ENCODE assay signal across 11 cellular contexts in genomic region chr16:67249762-67250327, GRCh38. TPM values are rescaled to one million over a fixed set of nuclear protein-coding genes. Genes with fewer than 3 reads are reported as not detected.
DNase-seq lines count a peak whose midpoint lies in the region; ATAC-seq and TF ChIP-seq lines count a peak whose summit lies in the region.
"Had no signal": no experiment of that assay in that cellular context is flagged by ENCODE, and none has a peak within 500 bp of the region (broad histone marks: within the 10 kb centered on the region; RNA-seq: fewer than 3 reads in every experiment).

No MANE protein-coding gene starts in this region.

- ATAC-seq in left cardiac atrium = no peak
- no peak for ATAC-seq in GM21529 (IDR thresholded peaks at IDR 0.05; ENCODE audit: unreplicated experiment)
- no peak for ATAC-seq in GM18867 (IDR thresholded peaks at IDR 0.05; ENCODE audit: unreplicated experiment)
- ATAC-seq: pancreas had no signal

- POLR2A ChIA-PET in activated CD4-positive, alpha-beta memory T cell treated with anti-CD3 and anti-CD28 coated beads, Interleukin-2, amount 10 ng/mL, durations not matched to agents 7 days and 5 days (lab: Charles Lee) = interaction anchor here (1.6 to 6.7 kb wide), 2 partner anchors 10 to 15 kb away, joined by 6 to 97 read pairs; no protein-coding TSS in a partner anchor

- H3K36me3 ChIP-seq in left ventricle myocardium inferior = no peaks in the 10 kb centered on the region
- H3K36me3 ChIP-seq: colonic mucosa, pancreas had no signal

- H3K4me3 ChIP-seq in left ventricle myocardium inferior = no peak overlapping the region

- H3K9me3 ChIP-seq in left ventricle myocardium inferior (replicated peaks) = no peaks in the 10 kb centered on the region
- H3K9me3 ChIP-seq: colonic mucosa, pancreas had no signal

- no peaks in the 10 kb centered on the region for H3K9me3 Mint-ChIP-seq in activated CD4-positive, alpha-beta memory T cell treated with anti-CD3 and anti-CD28 coated beads, Interleukin-2, amount 10 ng/mL, durations not matched to agents 7 days and 5 days
- H3K9me3 Mint-ChIP-seq in immature natural killer cell = no peaks in the 10 kb centered on the region

- intact Hi-C loops in left cardiac atrium (cut with DNase I) = no loop called here
- intact Hi-C loops in left ventricle myocardium inferior (cut with micrococcal nuclease) = no loop called here

- H3K4me1 Mint-ChIP-seq in activated CD4-positive, alpha-beta memory T cell treated with anti-CD3 and anti-CD28 coated beads, Interleukin-2, amount 10 ng/mL, durations not matched to agents 7 days and 5 days = peaks cover 33% of the 10 kb centered on the region
- H3K4me1 Mint-ChIP-seq in immature natural killer cell = peaks cover 30 to 32% of the 10 kb centered on the region in 2 donors

- DNase-seq in left cardiac atrium = peak; percentile 14
- DNase-seq in left ventricle myocardium inferior = no peak
- DNase-seq in activated CD4-positive, alpha-beta memory T cell treated with anti-CD3 and anti-CD28 coated beads, Interleukin-2, amount 10 ng/mL, durations not matched to agents 7 days and 5 days = no peak
- DNase-seq in immature natural killer cell = no peak
- no peak for DNase-seq in hepatic stellate cell (ENCODE audit: low spot score)
- no peak for DNase-seq in DMS153 treated with DMSO at 0.1 percent for 48 hours (lab: John Stamatoyannopoulos, UW; ENCODE audit: unreplicated experiment)
- DNase-seq: activated CD4-positive, alpha-beta T cell treated with anti-CD3 and anti-CD28 coated beads, Interleukin-2, amount 50 U/mL, for 4 hours; colonic mucosa had no signal

- H3K27ac ChIP-seq in left ventricle myocardium inferior (replicated peaks) = no peak overlapping the region
- H3K27ac ChIP-seq: colonic mucosa, pancreas had no signal

- H3K36me3 Mint-ChIP-seq in activated CD4-positive, alpha-beta memory T cell treated with anti-CD3 and anti-CD28 coated beads, Interleukin-2, amount 10 ng/mL, durations not matched to agents 7 days and 5 days (ENCODE audit: low read depth) = peaks cover 5% of the 10 kb centered on the region
- no peaks in the 10 kb centered on the region for H3K36me3 Mint-ChIP-seq in immature natural killer cell

- peaks cover 15% of the 10 kb centered on the region for H3K27me3 ChIP-seq in left ventricle myocardium inferior (ENCODE audit: low read depth)
- H3K27me3 ChIP-seq: colonic mucosa, pancreas had no signal

- H3K27me3 Mint-ChIP-seq in activated CD4-positive, alpha-beta memory T cell treated with anti-CD3 and anti-CD28 coated beads, Interleukin-2, amount 10 ng/mL, durations not matched to agents 7 days and 5 days = peaks cover 17% of the 10 kb centered on the region
- peaks cover 6 to 19% (median 16%) of the 10 kb centered on the region in 3 donors for H3K27me3 Mint-ChIP-seq in immature natural killer cell (ENCODE audit: low read depth in 3 of 3)

- H3K27ac Mint-ChIP-seq in activated CD4-positive, alpha-beta memory T cell treated with anti-CD3 and anti-CD28 coated beads, Interleukin-2, amount 10 ng/mL, durations not matched to agents 7 days and 5 days = no peak overlapping the region
- H3K27ac Mint-ChIP-seq in immature natural killer cell = peak overlapping the region in 1 of 6 donors; percentile 17

- TF ChIP-seq CTCF in left ventricle myocardium inferior (IDR thresholded peaks at IDR 0.05; ENCODE audit: borderline replicate concordance) = no peak

- CTCF ChIA-PET in activated CD4-positive, alpha-beta memory T cell treated with anti-CD3 and anti-CD28 coated beads, Interleukin-2, amount 10 ng/mL, durations not matched to agents 7 days and 5 days (lab: Charles Lee) = interaction anchor here (1.6 kb wide), 1 partner anchor 23 kb away, joined by 5 read pairs; the partner anchor contains the start of gene TMEM208

- peak overlapping the region; percentile 56 for H3K4me3 Mint-ChIP-seq in activated CD4-positive, alpha-beta memory T cell treated with anti-CD3 and anti-CD28 coated beads, Interleukin-2, amount 10 ng/mL, durations not matched to agents 7 days and 5 days
- H3K4me3 Mint-ChIP-seq in immature natural killer cell = peak overlapping the region; percentile 61 to 76 (median 68)

- peaks cover 47% of the 10 kb centered on the region for H3K4me1 ChIP-seq in left ventricle myocardium inferior

RNA-seq across cellular contexts. Expression of gene SLC9A5, which starts 1.1 kb away (rescaled TPM):
- 1 to 10 TPM; 1.3 to 1.5 TPM for total RNA-seq in left cardiac atrium
- total RNA-seq in left ventricle myocardium inferior = 1.3 TPM
- 1 to 10 TPM; 2.2 to 2.8 TPM for total RNA-seq in activated CD4-positive, alpha-beta memory T cell treated with anti-CD3 and anti-CD28 coated beads, Interleukin-2, amount 10 ng/mL, durations not matched to agents 7 days and 5 days
- under 1 TPM in 1 of 3 donors, not detected in 2; 0.46 TPM for polyA plus RNA-seq in immature natural killer cell

RNA-seq across cellular contexts. Expression of gene FHOD1, which starts 2.6 kb away (rescaled TPM):
- total RNA-seq in left cardiac atrium = 10 to 100 TPM; 18.7 to 25.8 TPM
- total RNA-seq in left ventricle myocardium inferior = 18.0 TPM
- total RNA-seq in activated CD4-positive, alpha-beta memory T cell treated with anti-CD3 and anti-CD28 coated beads, Interleukin-2, amount 10 ng/mL, durations not matched to agents 7 days and 5 days = 10 to 100 TPM; 94.8 to 99.1 TPM
- 1 to 10 TPM; 3.5 to 8.2 (median 4.8) TPM for polyA plus RNA-seq in immature natural killer cell

RNA-seq across cellular contexts. Expression of gene TMEM208, which starts 22.9 kb away (rescaled TPM):
- total RNA-seq in left cardiac atrium (10 to 100 TPM; 17.4 to 25.3 TPM), left ventricle myocardium inferior (11.5 TPM)
- 10 to 100 TPM; 39.6 to 39.7 TPM for total RNA-seq in activated CD4-positive, alpha-beta memory T cell treated with anti-CD3 and anti-CD28 coated beads, Interleukin-2, amount 10 ng/mL, durations not matched to agents 7 days and 5 days
- polyA plus RNA-seq in immature natural killer cell = 100 to 1,000 TPM; 104 to 154 (median 107) TPM

RNA-seq across cellular contexts. Expression of gene PLEKHG4, which starts 29.5 kb away (rescaled TPM):
- total RNA-seq in left cardiac atrium (1 to 10 TPM; 1.8 to 2.2 TPM), left ventricle myocardium inferior (1.1 TPM)
- total RNA-seq in activated CD4-positive, alpha-beta memory T cell treated with anti-CD3 and anti-CD28 coated beads, Interleukin-2, amount 10 ng/mL, durations not matched to agents 7 days and 5 days = 10 to 100 TPM in 1 of 2 experiments, 1 to 10 TPM in 1; 9.2 to 10.9 TPM
- 1 to 10 TPM; 3.7 to 8.1 (median 5.3) TPM for polyA plus RNA-seq in immature natural killer cell

RNA-seq across cellular contexts. Expression of gene ELMO3, which starts 50.9 kb away (rescaled TPM):
- total RNA-seq in left cardiac atrium (1 to 10 TPM; 1.0 to 1.6 TPM), left ventricle myocardium inferior (0.80 TPM)
- total RNA-seq in activated CD4-positive, alpha-beta memory T cell treated with anti-CD3 and anti-CD28 coated beads, Interleukin-2, amount 10 ng/mL, durations not matched to agents 7 days and 5 days = 1 to 10 TPM; 7.3 to 8.3 TPM
- polyA plus RNA-seq in immature natural killer cell = not detected
